8 cellular contexts compared by ENCODE assay signal in genomic region chr5:58849995-58850667, GRCh38.
A peak's percentile ranks its signal among the peaks of the same experiment; 100 is the strongest.
DNase-seq lines count a peak whose midpoint lies in the region; ATAC-seq, FAIRE-seq and TF ChIP-seq lines count a peak whose summit lies in the region.

No MANE protein-coding gene starts in this region.

- DNase-seq in DMS53 treated with DMSO at 0.1 percent for 48 hours (lab: John Stamatoyannopoulos, UW; ENCODE audit: unreplicated experiment) = peak; percentile 59
- peak; percentile 82 for DNase-seq in GM23338 (ENCODE audit: low spot score)
- peak; percentile 10 for DNase-seq in NCI-H226
- peak; percentile 48 for DNase-seq in MCF 10A (ENCODE audit: unreplicated experiment)
- no peak for DNase-seq in tibial artery
- DNase-seq in activated CD4-positive, alpha-beta T cell treated with anti-CD3 and anti-CD28 coated beads, Interleukin-2, amount 10 ng/mL, durations not matched to agents 7 days and 5 days = no peak

- POLR2A ChIA-PET in MCF 10A (lab: Yijun Ruan, JAX) = interaction anchor here (0.5 kb wide), 1 partner anchor 350 kb away, joined by 3 read pairs; no protein-coding TSS in a partner anchor
- POLR2A ChIA-PET in activated CD4-positive, alpha-beta T cell treated with anti-CD3 and anti-CD28 coated beads, Interleukin-2, amount 10 ng/mL, durations not matched to agents 7 days and 5 days (lab: Charles Lee) = no interaction called here

- no peak overlapping the region for H3K4me3 ChIP-seq in GM23338
- no peak overlapping the region for H3K4me3 ChIP-seq in tibial artery

- CTCF ChIA-PET in MCF 10A (lab: Yijun Ruan, JAX) = interaction anchor here (0.6 to 9.9 kb wide), 46 partner anchors 9 to 1949 kb away, joined by 3 to 211 read pairs (median 4); no protein-coding TSS in a partner anchor
- CTCF ChIA-PET in activated CD4-positive, alpha-beta T cell treated with anti-CD3 and anti-CD28 coated beads, Interleukin-2, amount 10 ng/mL, durations not matched to agents 7 days and 5 days (lab: Charles Lee) = interaction anchor here (2.1 kb wide), 1 partner anchor 9 kb away, joined by 7 read pairs; no protein-coding TSS in a partner anchor

- no peaks in the 10 kb centered on the region for H3K27me3 ChIP-seq in GM23338 (ENCODE audit: insufficient read depth)
- peaks cover 0 to 10% of the 10 kb centered on the region in 2 donors for H3K27me3 ChIP-seq in tibial artery

- H3K36me3 ChIP-seq in GM23338 (ENCODE audit: insufficient read depth) (no peaks in the 10 kb centered on the region), tibial artery (no peaks in the 10 kb centered on the region)

- peak; percentile 60 to 64 for TF ChIP-seq CTCF in GM23338 (conservative IDR thresholded peaks at IDR 0.05; ENCODE audit: low read depth in 2 of 2)
- peak; percentile 76 for TF ChIP-seq CTCF in MCF 10A (IDR thresholded peaks at IDR 0.05; ENCODE audit: unreplicated experiment)
- TF ChIP-seq CTCF in tibial artery (IDR thresholded peaks at IDR 0.05) = peak; percentile 36

- H3K36me3 Mint-ChIP-seq in GM23338 (ENCODE audit: low read depth) (no peaks in the 10 kb centered on the region), MCF 10A (ENCODE audit: insufficient read depth, unreplicated experiment) (no peaks in the 10 kb centered on the region)
- no peaks in the 10 kb centered on the region for H3K36me3 Mint-ChIP-seq in activated CD4-positive, alpha-beta T cell treated with anti-CD3 and anti-CD28 coated beads, Interleukin-2, amount 10 ng/mL, durations not matched to agents 7 days and 5 days (ENCODE audit: low read depth)

- H3K27ac ChIP-seq in GM23338 (ENCODE audit: low read depth) = no peak overlapping the region
- no peak overlapping the region for H3K27ac ChIP-seq in tibial artery

- no peak overlapping the region for H3K27ac Mint-ChIP-seq in GM23338
- no peak overlapping the region for H3K27ac Mint-ChIP-seq in MCF 10A (ENCODE audit: low read depth, unreplicated experiment)
- no peak overlapping the region for H3K27ac Mint-ChIP-seq in activated CD4-positive, alpha-beta T cell treated with anti-CD3 and anti-CD28 coated beads, Interleukin-2, amount 10 ng/mL, durations not matched to agents 7 days and 5 days

- H3K9me2 ChIP-seq in GM23338 (ENCODE audit: insufficient read depth) = no peaks in the 10 kb centered on the region

- FAIRE-seq in islet of Langerhans (lab: Jason Lieb, UNC) = peak; percentile 97

- H3K9me3 Mint-ChIP-seq in GM23338 (no peaks in the 10 kb centered on the region), MCF 10A (ENCODE audit: unreplicated experiment) (no peaks in the 10 kb centered on the region)
- no peaks in the 10 kb centered on the region for H3K9me3 Mint-ChIP-seq in activated CD4-positive, alpha-beta T cell treated with anti-CD3 and anti-CD28 coated beads, Interleukin-2, amount 10 ng/mL, durations not matched to agents 7 days and 5 days

- ATAC-seq in GM23338 (peak; percentile 92), GM19324 (IDR thresholded peaks at IDR 0.05; ENCODE audit: low FRiP score, unreplicated experiment) (no peak)

- intact Hi-C loops in MCF 10A (cut with micrococcal nuclease) (loop anchor here (1.0 to 5.0 kb wide), 2 partner anchors 352 to 373 kb away; no protein-coding TSS in a partner anchor), tibial artery (cut with DNase I; ENCODE audit: low total_unique reads) (loop anchor here (10.0 kb wide), 1 partner anchor 355 kb away; the partner anchor contains the start of gene GAPT)

- H3K4me3 Mint-ChIP-seq in GM23338 (no peak overlapping the region), MCF 10A (ENCODE audit: unreplicated experiment) (no peak overlapping the region)
- H3K4me3 Mint-ChIP-seq in activated CD4-positive, alpha-beta T cell treated with anti-CD3 and anti-CD28 coated beads, Interleukin-2, amount 10 ng/mL, durations not matched to agents 7 days and 5 days = no peak overlapping the region

- no peaks in the 10 kb centered on the region for H3F3A ChIP-seq in GM23338 (replicated peaks; ENCODE audit: low read depth)

- no peak overlapping the region for H3K4me2 ChIP-seq in GM23338

- H3K4me1 ChIP-seq in GM23338 (ENCODE audit: insufficient read depth) = no peaks in the 10 kb centered on the region
- H3K4me1 ChIP-seq in tibial artery = no peaks in the 10 kb centered on the region

- no peak overlapping the region for H2AFZ ChIP-seq in GM23338

- BruUV-seq in MCF 10A (replicated peaks; lab: Mats Ljungman, UMichigan) = no TSS peak

- H4K20me1 ChIP-seq in GM23338 (replicated peaks; ENCODE audit: insufficient read depth) = no peaks in the 10 kb centered on the region

- H3K4me1 Mint-ChIP-seq in GM23338 (peaks cover 6% of the 10 kb centered on the region; the same call in 2 of the 3 replicates), MCF 10A (ENCODE audit: insufficient read depth, unreplicated experiment) (no peaks in the 10 kb centered on the region)
- no peaks in the 10 kb centered on the region for H3K4me1 Mint-ChIP-seq in activated CD4-positive, alpha-beta T cell treated with anti-CD3 and anti-CD28 coated beads, Interleukin-2, amount 10 ng/mL, durations not matched to agents 7 days and 5 days

- H3K27me3 Mint-ChIP-seq in GM23338 (ENCODE audit: insufficient read depth, low read depth, poor library complexity) (no peaks in the 10 kb centered on the region), MCF 10A (ENCODE audit: insufficient read depth, unreplicated experiment) (peaks cover 86% of the 10 kb centered on the region)
- H3K27me3 Mint-ChIP-seq in activated CD4-positive, alpha-beta T cell treated with anti-CD3 and anti-CD28 coated beads, Interleukin-2, amount 10 ng/mL, durations not matched to agents 7 days and 5 days = peaks cover 15% of the 10 kb centered on the region

- H3K79me2 ChIP-seq in GM23338 (replicated peaks; ENCODE audit: insufficient read depth) = no peaks in the 10 kb centered on the region

- H3K9me3 ChIP-seq in tibial artery = no peaks in the 10 kb centered on the region

TF ChIP-seq in GM23338, 12 proteins besides CTCF, POLR2A, EP300 and RAD21 (continues in another document):
- TF ChIP-seq CREB1 (CRISPR knock-in tag; IDR thresholded peaks at IDR 0.05; ENCODE audit: low read depth) (no peak), JUNB (IDR thresholded peaks at IDR 0.05; ENCODE audit: unreplicated experiment) (no peak), NANOG (IDR thresholded peaks at IDR 0.05; ENCODE audit: borderline replicate concordance) (no peak), ZNF114 (CRISPR knock-in tag; IDR thresholded peaks at IDR 0.05) (no peak), POLR2AphosphoS5 (IDR thresholded peaks at IDR 0.05; ENCODE audit: low read depth) (no peak), STAT1 (IDR thresholded peaks at IDR 0.05; ENCODE audit: unreplicated experiment) (no peak)
- TF ChIP-seq, protein P1, sequence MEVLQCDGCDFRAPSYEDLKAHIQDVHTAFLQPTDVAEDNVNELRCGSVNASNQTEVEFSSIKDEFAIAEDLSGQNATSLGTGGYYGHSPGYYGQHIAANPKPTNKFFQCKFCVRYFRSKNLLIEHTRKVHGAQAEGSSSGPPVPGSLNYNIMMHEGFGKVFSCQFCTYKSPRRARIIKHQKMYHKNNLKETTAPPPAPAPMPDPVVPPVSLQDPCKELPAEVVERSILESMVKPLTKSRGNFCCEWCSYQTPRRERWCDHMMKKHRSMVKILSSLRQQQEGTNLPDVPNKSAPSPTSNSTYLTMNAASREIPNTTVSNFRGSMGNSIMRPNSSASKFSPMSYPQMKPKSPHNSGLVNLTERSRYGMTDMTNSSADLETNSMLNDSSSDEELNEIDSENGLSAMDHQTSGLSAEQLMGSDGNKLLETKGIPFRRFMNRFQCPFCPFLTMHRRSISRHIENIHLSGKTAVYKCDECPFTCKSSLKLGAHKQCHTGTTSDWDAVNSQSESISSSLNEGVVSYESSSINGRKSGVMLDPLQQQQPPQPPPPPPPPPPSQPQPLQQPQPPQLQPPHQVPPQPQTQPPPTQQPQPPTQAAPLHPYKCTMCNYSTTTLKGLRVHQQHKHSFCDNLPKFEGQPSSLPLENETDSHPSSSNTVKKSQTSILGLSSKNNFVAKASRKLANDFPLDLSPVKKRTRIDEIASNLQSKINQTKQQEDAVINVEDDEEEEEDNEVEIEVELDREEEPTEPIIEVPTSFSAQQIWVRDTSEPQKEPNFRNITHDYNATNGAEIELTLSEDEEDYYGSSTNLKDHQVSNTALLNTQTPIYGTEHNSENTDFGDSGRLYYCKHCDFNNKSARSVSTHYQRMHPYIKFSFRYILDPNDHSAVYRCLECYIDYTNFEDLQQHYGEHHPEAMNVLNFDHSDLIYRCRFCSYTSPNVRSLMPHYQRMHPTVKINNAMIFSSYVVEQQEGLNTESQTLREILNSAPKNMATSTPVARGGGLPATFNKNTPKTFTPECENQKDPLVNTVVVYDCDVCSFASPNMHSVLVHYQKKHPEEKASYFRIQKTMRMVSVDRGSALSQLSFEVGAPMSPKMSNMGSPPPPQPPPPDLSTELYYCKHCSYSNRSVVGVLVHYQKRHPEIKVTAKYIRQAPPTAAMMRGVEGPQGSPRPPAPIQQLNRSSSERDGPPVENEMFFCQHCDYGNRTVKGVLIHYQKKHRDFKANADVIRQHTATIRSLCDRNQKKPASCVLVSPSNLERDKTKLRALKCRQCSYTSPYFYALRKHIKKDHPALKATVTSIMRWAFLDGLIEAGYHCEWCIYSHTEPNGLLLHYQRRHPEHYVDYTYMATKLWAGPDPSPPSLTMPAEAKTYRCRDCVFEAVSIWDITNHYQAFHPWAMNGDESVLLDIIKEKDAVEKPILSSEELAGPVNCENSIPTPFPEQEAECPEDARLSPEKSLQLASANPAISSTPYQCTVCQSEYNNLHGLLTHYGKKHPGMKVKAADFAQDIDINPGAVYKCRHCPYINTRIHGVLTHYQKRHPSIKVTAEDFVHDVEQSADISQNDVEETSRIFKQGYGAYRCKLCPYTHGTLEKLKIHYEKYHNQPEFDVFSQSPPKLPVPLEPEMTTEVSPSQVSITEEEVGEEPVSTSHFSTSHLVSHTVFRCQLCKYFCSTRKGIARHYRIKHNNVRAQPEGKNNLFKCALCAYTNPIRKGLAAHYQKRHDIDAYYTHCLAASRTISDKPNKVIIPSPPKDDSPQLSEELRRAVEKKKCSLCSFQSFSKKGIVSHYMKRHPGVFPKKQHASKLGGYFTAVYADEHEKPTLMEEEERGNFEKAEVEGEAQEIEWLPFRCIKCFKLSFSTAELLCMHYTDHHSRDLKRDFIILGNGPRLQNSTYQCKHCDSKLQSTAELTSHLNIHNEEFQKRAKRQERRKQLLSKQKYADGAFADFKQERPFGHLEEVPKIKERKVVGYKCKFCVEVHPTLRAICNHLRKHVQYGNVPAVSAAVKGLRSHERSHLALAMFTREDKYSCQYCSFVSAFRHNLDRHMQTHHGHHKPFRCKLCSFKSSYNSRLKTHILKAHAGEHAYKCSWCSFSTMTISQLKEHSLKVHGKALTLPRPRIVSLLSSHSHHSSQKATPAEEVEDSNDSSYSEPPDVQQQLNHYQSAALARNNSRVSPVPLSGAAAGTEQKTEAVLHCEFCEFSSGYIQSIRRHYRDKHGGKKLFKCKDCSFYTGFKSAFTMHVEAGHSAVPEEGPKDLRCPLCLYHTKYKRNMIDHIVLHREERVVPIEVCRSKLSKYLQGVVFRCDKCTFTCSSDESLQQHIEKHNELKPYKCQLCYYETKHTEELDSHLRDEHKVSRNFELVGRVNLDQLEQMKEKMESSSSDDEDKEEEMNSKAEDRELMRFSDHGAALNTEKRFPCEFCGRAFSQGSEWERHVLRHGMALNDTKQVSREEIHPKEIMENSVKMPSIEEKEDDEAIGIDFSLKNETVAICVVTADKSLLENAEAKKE (CRISPR knock-in tag; IDR thresholded peaks at IDR 0.05) = no peak

Comparison
In these comparisons a context has a peak if more than half of its experiments do, and no peak if none do; other contexts are left out.
1. DNase-seq: peak in DMS53 treated with DMSO at 0.1 percent for 48 hours (single experiment), GM23338 (single experiment), NCI-H226 (single experiment) and MCF 10A (single experiment); none in tibial artery (0 of 2) and activated CD4-positive, alpha-beta T cell treated with anti-CD3 and anti-CD28 coated beads, Interleukin-2, amount 10 ng/mL, durations not matched to agents 7 days and 5 days (single experiment).
2. Peak in every context shown above with its lines, with median percentiles within 50 percentile points of each other: CTCF ChIP-seq.